Comparison of ENCODE assay signal across 6 cellular contexts in the genomic region with DNA sequence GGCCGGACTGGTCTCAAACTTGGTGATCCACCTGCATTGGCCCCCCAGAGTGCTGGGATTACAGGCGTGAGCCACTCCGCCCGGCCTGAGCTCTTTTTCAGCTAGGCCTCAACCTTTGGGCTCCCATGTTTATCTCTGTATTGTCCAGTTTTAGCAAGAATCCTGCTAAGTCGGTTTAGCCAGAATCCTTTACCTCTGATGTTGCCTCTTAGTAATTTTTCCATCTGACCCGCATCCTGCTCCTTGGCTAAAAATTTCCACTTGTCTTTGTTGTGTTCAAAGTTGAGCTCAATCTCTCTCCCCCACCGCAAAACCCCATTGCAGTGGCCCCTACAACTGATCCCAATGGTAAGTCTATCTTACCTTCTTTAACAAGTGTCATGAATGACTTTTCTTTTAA.
"Had no signal": no experiment of that assay in that cellular context is flagged by ENCODE, and none has a peak within 500 bp of the region (broad histone marks: within the 10 kb centered on the region; RNA-seq: fewer than 3 reads in every experiment).

No MANE protein-coding gene starts in this region.

- DNase-seq: IMR-90, KBM-7 had no signal

- ATAC-seq: HepG2, K562 had no signal

- H3K4me3 ChIP-seq: K562 had no signal

- H3K27ac ChIP-seq: HL-60 had no signal

- H3K27ac Mint-ChIP-seq: IgD-negative memory B cell had no signal

- H3K4me3 Mint-ChIP-seq: IgD-negative memory B cell had no signal

- H3K9me3 Mint-ChIP-seq: IgD-negative memory B cell had no signal
